8 cellular contexts compared by ENCODE assay signal in genomic region chr4:5863461-5864113, GRCh38. TPM values are rescaled to one million over a fixed set of nuclear protein-coding genes. Genes with fewer than 3 reads are reported as not detected.
DNase-seq lines count a peak whose midpoint lies in the region; ATAC-seq and TF ChIP-seq lines count a peak whose summit lies in the region.

No MANE protein-coding gene starts in this region.

- H3K9me2 ChIP-seq in Loucy (replicated peaks; ENCODE audit: low read depth, low read length), result no peaks in the 10 kb centered on the region

- no peaks in the 10 kb centered on the region for H4K20me1 ChIP-seq in Loucy (ENCODE audit: insufficient read depth, low read length, poor library complexity, severe bottlenecking)
- H4K20me1 ChIP-seq in osteoblast (ENCODE audit: insufficient read depth, low read length), result no peaks in the 10 kb centered on the region

- H3K27ac ChIP-seq in osteoblast (ENCODE audit: low read depth, low read length), result no peak overlapping the region
- H3K27ac ChIP-seq in CD4-positive, alpha-beta memory T cell (ENCODE audit: low read depth, low read length), result no peak overlapping the region
- no peak overlapping the region for H3K27ac ChIP-seq in body of pancreas

- no peaks in the 10 kb centered on the region for H3K36me3 Mint-ChIP-seq in Calu3 (ENCODE audit: insufficient read depth, unreplicated experiment)
- H3K36me3 Mint-ChIP-seq in activated naive CD8-positive, alpha-beta T cell treated with anti-CD3 and anti-CD28 coated beads, Interleukin-2, amount 10 ng/mL, durations not matched to agents 7 days and 5 days, result no peaks in the 10 kb centered on the region
- H3K36me3 Mint-ChIP-seq in CD4-positive, alpha-beta memory T cell, result no peaks in the 10 kb centered on the region

- POLR2A ChIA-PET in activated naive CD8-positive, alpha-beta T cell treated with anti-CD3 and anti-CD28 coated beads, Interleukin-2, amount 10 ng/mL, durations not matched to agents 7 days and 5 days (lab: Charles Lee), result no interaction called here
- POLR2A ChIA-PET in CD4-positive, alpha-beta memory T cell (lab: Charles Lee; ENCODE audit: partially characterized antibody), result no interaction called here

- 39 to 49% methylated on average over 15 of the region's 15 CpGs for WGBS in body of pancreas, 2 donors

- H3K4me1 ChIP-seq in Loucy (ENCODE audit: insufficient read depth, low read length, poor library complexity, severe bottlenecking) (peaks cover 42% of the 10 kb centered on the region), osteoblast (ENCODE audit: insufficient read depth, low read length) (peaks cover 7% of the 10 kb centered on the region), body of pancreas (no peaks in the 10 kb centered on the region)
- H3K4me1 ChIP-seq in CD4-positive, alpha-beta memory T cell (ENCODE audit: insufficient read depth, low read length), result peaks cover 18% of the 10 kb centered on the region

- peak; percentile 81 for ATAC-seq in activated naive CD8-positive, alpha-beta T cell treated with anti-CD3 and anti-CD28 coated beads, Interleukin-2, amount 10 ng/mL, durations not matched to agents 7 days and 5 days (ENCODE audit: low read depth)
- no peak for ATAC-seq in GM19397 (IDR thresholded peaks at IDR 0.05; ENCODE audit: unreplicated experiment)
- ATAC-seq in body of pancreas, result no peak

- H3K27ac Mint-ChIP-seq in Calu3 (ENCODE audit: unreplicated experiment), result no peak overlapping the region
- H3K27ac Mint-ChIP-seq in activated naive CD8-positive, alpha-beta T cell treated with anti-CD3 and anti-CD28 coated beads, Interleukin-2, amount 10 ng/mL, durations not matched to agents 7 days and 5 days, result no peak overlapping the region
- peak overlapping the region in 2 of 7 donors; percentile 2 to 7 for H3K27ac Mint-ChIP-seq in CD4-positive, alpha-beta memory T cell

- CTCF ChIA-PET in Calu3 (lab: Charles Lee), result no interaction called here
- CTCF ChIA-PET in CD4-positive, alpha-beta memory T cell (lab: Charles Lee; ENCODE audit: partially characterized antibody), result no interaction called here

- no peaks in the 10 kb centered on the region for H3F3A ChIP-seq in Loucy (ENCODE audit: low read depth)

- no peaks in the 10 kb centered on the region for H3K27me3 Mint-ChIP-seq in Calu3 (ENCODE audit: unreplicated experiment)
- H3K27me3 Mint-ChIP-seq in activated naive CD8-positive, alpha-beta T cell treated with anti-CD3 and anti-CD28 coated beads, Interleukin-2, amount 10 ng/mL, durations not matched to agents 7 days and 5 days, result peaks cover 2% of the 10 kb centered on the region
- H3K27me3 Mint-ChIP-seq in CD4-positive, alpha-beta memory T cell, result peaks cover 2% of the 10 kb centered on the region in 2 donors

- no TSS peak for BruUV-seq in Calu3 (replicated peaks; lab: Mats Ljungman, UMichigan)

- H3K9ac ChIP-seq in Loucy (ENCODE audit: low read depth, low read length, poor library complexity, severe bottlenecking), result peak overlapping the region; percentile 24

- DNase-seq in Calu3 (peak; percentile 4), osteoblast (ENCODE audit: insufficient read length, low spot score, missing footprints) (peak; percentile 94), GF-D8 (lab: John Stamatoyannopoulos, UW) (no peak), body of pancreas (no peak)
- no peak for DNase-seq in activated naive CD8-positive, alpha-beta T cell treated with anti-CD3 and anti-CD28 coated beads, Interleukin-2, amount 10 ng/mL, durations not matched to agents 7 days and 5 days
- DNase-seq in CD4-positive, alpha-beta memory T cell, result no peak

- H2AFZ ChIP-seq in Loucy (ENCODE audit: low read length) (no peak overlapping the region), osteoblast (ENCODE audit: low read length) (no peak overlapping the region)

- H3K36me3 ChIP-seq in Loucy (ENCODE audit: insufficient read depth, low read length) (no peaks in the 10 kb centered on the region), osteoblast (ENCODE audit: insufficient read depth, low read length) (no peaks in the 10 kb centered on the region), body of pancreas (replicated peaks in 1 of 2; ENCODE audit: insufficient read depth in 1 of 2, low read depth in 2 of 2) (no peaks in the 10 kb centered on the region)
- no peaks in the 10 kb centered on the region for H3K36me3 ChIP-seq in CD4-positive, alpha-beta memory T cell (ENCODE audit: insufficient read depth, low read length)

- no peaks in the 10 kb centered on the region for H3K4me1 Mint-ChIP-seq in Calu3 (ENCODE audit: low read depth, unreplicated experiment)
- peaks cover 15% of the 10 kb centered on the region for H3K4me1 Mint-ChIP-seq in activated naive CD8-positive, alpha-beta T cell treated with anti-CD3 and anti-CD28 coated beads, Interleukin-2, amount 10 ng/mL, durations not matched to agents 7 days and 5 days
- H3K4me1 Mint-ChIP-seq in CD4-positive, alpha-beta memory T cell, result peaks cover 15 to 27% (median 18%) of the 10 kb centered on the region in 4 donors

- H3K4me3 ChIP-seq in Loucy (ENCODE audit: low read length, poor library complexity, severe bottlenecking) (no peak overlapping the region), osteoblast (ENCODE audit: insufficient read depth, low read length) (no peak overlapping the region), body of pancreas (no peak overlapping the region)
- H3K4me3 ChIP-seq in CD4-positive, alpha-beta memory T cell (ENCODE audit: low read length in 2 of 2), result no peak overlapping the region

- H3K9me3 Mint-ChIP-seq in Calu3 (ENCODE audit: low read depth, unreplicated experiment), result no peaks in the 10 kb centered on the region
- no peaks in the 10 kb centered on the region for H3K9me3 Mint-ChIP-seq in activated naive CD8-positive, alpha-beta T cell treated with anti-CD3 and anti-CD28 coated beads, Interleukin-2, amount 10 ng/mL, durations not matched to agents 7 days and 5 days
- peaks cover 0 to 5% (median 0%) of the 10 kb centered on the region in 8 donors for H3K9me3 Mint-ChIP-seq in CD4-positive, alpha-beta memory T cell

- intact Hi-C loops in Calu3 (cut with micrococcal nuclease; ENCODE audit: unreplicated experiment), result no loop called here
- intact Hi-C loops in CD4-positive, alpha-beta memory T cell (cut with micrococcal nuclease), result no loop called here
- intact Hi-C loops in body of pancreas (cut with DNase I), result no loop called here

- H3K9me3 ChIP-seq in Loucy (ENCODE audit: insufficient read depth, low read depth, low read length) (no peaks in the 10 kb centered on the region), osteoblast (ENCODE audit: low read depth, low read length) (no peaks in the 10 kb centered on the region), body of pancreas (no peaks in the 10 kb centered on the region)
- H3K9me3 ChIP-seq in CD4-positive, alpha-beta memory T cell (ENCODE audit: control insufficient read depth in 1 of 2, low read length in 2 of 2), result no peaks in the 10 kb centered on the region

- no peaks in the 10 kb centered on the region for H3K79me2 ChIP-seq in Loucy (ENCODE audit: insufficient read depth, low read length)
- H3K79me2 ChIP-seq in osteoblast (ENCODE audit: insufficient read depth, low read length), result no peaks in the 10 kb centered on the region

- no peak for TF ChIP-seq POLR2A in body of pancreas (IDR thresholded peaks at IDR 0.05)

- no peak overlapping the region for H3K4me3 Mint-ChIP-seq in Calu3 (ENCODE audit: low read depth, unreplicated experiment)
- H3K4me3 Mint-ChIP-seq in activated naive CD8-positive, alpha-beta T cell treated with anti-CD3 and anti-CD28 coated beads, Interleukin-2, amount 10 ng/mL, durations not matched to agents 7 days and 5 days, result no peak overlapping the region
- no peak overlapping the region for H3K4me3 Mint-ChIP-seq in CD4-positive, alpha-beta memory T cell

- no peaks in the 10 kb centered on the region for H3K27me3 ChIP-seq in Loucy (ENCODE audit: insufficient read depth, low read length, poor library complexity, severe bottlenecking)
- H3K27me3 ChIP-seq in osteoblast (ENCODE audit: insufficient read depth, low read length), result peaks cover 13% of the 10 kb centered on the region
- no peaks in the 10 kb centered on the region for H3K27me3 ChIP-seq in CD4-positive, alpha-beta memory T cell (ENCODE audit: insufficient read depth, low read length)
- H3K27me3 ChIP-seq in body of pancreas, result no peaks in the 10 kb centered on the region

- TF ChIP-seq CTCF in Calu3 (IDR thresholded peaks at IDR 0.05; ENCODE audit: unreplicated experiment) (no peak), Loucy (conservative IDR thresholded peaks at IDR 0.05; ENCODE audit: low read length) (no peak), osteoblast (IDR thresholded peaks at IDR 0.05; ENCODE audit: extremely low read depth, low read depth, low read length) (no peak), body of pancreas (IDR thresholded peaks at IDR 0.05) (no peak)

- H3K4me2 ChIP-seq in Loucy (ENCODE audit: low read depth, low read length, poor library complexity, severe bottlenecking) (peak overlapping the region; percentile 54), osteoblast (ENCODE audit: insufficient read depth, low read length) (peak overlapping the region; percentile 34)

RNA-seq across cellular contexts. Expression of gene CRMP1, which starts 29.3 kb away (rescaled TPM):
- total RNA-seq in Calu3 (2022) (not detected in 2 replicates), osteoblast (under 0.01 TPM in 2 replicates), body of pancreas (1 to 10 TPM; 1.3 to 1.6 TPM)
- total RNA-seq in activated naive CD8-positive, alpha-beta T cell treated with anti-CD3 and anti-CD28 coated beads, Interleukin-2, amount 10 ng/mL, durations not matched to agents 7 days and 5 days, result not detected
- not detected for total RNA-seq in CD4-positive, alpha-beta memory T cell
- not detected for polyA plus RNA-seq in CD4-positive, alpha-beta memory T cell

Comparison
In these comparisons a context has a peak if more than half of its experiments do, and no peak if none do; other contexts are left out.
1. DNase-seq: peak in Calu3 (single experiment) and osteoblast (single experiment); none in activated naive CD8-positive, alpha-beta T cell treated with anti-CD3 and anti-CD28 coated beads, Interleukin-2, amount 10 ng/mL, durations not matched to agents 7 days and 5 days (single experiment), GF-D8 (single experiment), CD4-positive, alpha-beta memory T cell (0 of 5) and body of pancreas (0 of 4).